In the genomic region with DNA sequence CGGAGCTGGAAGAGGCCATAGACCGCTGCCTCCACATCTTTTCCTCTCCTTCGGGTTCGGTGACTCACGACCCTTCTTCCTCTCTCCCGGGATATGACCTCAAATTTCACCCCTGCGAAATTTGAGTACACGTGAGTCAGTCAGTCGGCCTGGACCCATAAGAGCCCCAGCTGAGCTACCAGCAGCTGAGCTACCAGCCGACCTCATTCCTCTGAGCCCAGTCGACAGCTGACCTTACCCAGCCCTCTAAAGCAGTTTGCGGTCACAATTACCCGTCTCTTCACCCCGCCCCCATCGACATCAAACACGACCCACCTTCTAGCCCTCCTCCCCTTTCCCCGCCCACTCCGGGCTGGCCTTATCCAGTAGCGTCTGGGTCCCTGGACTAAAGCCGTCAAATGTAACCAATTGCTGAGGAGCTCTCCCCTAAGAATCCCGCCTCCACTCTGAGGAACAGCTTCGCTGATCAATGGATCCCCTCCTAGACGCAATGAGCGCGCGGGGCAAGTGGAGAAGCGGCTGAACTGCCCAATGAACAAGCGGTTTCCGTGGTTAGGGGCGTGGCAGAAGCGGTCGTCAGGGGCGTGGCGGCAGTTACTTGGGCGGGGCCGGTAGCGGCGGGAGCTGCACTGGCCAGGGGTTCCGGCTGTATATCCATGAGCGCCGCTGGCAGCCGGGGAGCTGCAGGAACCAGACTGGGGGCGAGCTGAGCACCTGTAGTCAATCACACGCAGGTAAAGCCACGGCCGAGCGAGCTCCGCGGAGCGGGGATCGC, we compare ENCODE assay signal across 8 cellular contexts. TPM values are rescaled to one million over a fixed set of nuclear protein-coding genes. Genes with fewer than 3 reads are reported as not detected.
DNase-seq lines count a peak whose midpoint lies in the region; ATAC-seq, FAIRE-seq and TF ChIP-seq lines count a peak whose summit lies in the region.

A gene with protein sequence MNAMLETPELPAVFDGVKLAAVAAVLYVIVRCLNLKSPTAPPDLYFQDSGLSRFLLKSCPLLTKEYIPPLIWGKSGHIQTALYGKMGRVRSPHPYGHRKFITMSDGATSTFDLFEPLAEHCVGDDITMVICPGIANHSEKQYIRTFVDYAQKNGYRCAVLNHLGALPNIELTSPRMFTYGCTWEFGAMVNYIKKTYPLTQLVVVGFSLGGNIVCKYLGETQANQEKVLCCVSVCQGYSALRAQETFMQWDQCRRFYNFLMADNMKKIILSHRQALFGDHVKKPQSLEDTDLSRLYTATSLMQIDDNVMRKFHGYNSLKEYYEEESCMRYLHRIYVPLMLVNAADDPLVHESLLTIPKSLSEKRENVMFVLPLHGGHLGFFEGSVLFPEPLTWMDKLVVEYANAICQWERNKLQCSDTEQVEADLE (plus strand): TSS at position 627 of the 775 bp plus-strand sequence. CDS start 27,872 bp downstream, outside the sequence.

- peak within 1 kb of the TSS; percentile 95 for H3K4me2 ChIP-seq in keratinocyte (ENCODE audit: control insufficient read depth, extremely low read depth, insufficient read depth, low read depth, low read length)

- H3K9me3 ChIP-seq in keratinocyte (ENCODE audit: control insufficient read depth, low read depth, low read length) = no peaks in the 10 kb centered on the region

- peaks cover 38% of the 10 kb centered on the region for H3K4me1 ChIP-seq in keratinocyte (ENCODE audit: control insufficient read depth, extremely low read depth, insufficient read depth, low read length)

- H3K9me1 ChIP-seq in keratinocyte (ENCODE audit: control insufficient read depth, extremely low read depth, insufficient read depth, low read length) = no peaks in the 10 kb centered on the region

- H4K20me1 ChIP-seq in keratinocyte (ENCODE audit: control insufficient read depth, extremely low read depth, insufficient read depth, low read length) = no peaks in the 10 kb centered on the region

- H3K4me3 ChIP-seq in AG10803 (ENCODE audit: low read length) = peak within 1 kb of the TSS; percentile 80
- peak within 1 kb of the TSS; percentile 76 to 95 (median 78) for H3K4me3 ChIP-seq in keratinocyte (ENCODE audit: control insufficient read depth in 2 of 3, extremely low read depth in 1 of 3, insufficient read depth in 2 of 3, low read depth in 1 of 3, low read length in 3 of 3)

- peak within 1 kb of the TSS; percentile 88 for H2AFZ ChIP-seq in keratinocyte (ENCODE audit: control insufficient read depth, low read length)

- H3K27ac ChIP-seq in keratinocyte (ENCODE audit: control insufficient read depth, insufficient read depth, low read length) = peak within 1 kb of the TSS; percentile 74

- peak; percentile 96 for ATAC-seq in GM19043 (IDR thresholded peaks at IDR 0.05; ENCODE audit: low read depth, unreplicated experiment)
- ATAC-seq in HG03378 (IDR thresholded peaks at IDR 0.05; ENCODE audit: unreplicated experiment) = peak; percentile 95

- TF ChIP-seq CTCF in AG10803 (conservative IDR thresholded peaks at IDR 0.05; ENCODE audit: low read length) (no peak), keratinocyte (optimal IDR thresholded peaks at IDR 0.05 in 1 of 3, IDR thresholded peaks at IDR 0.05 in 1 of 3, conservative IDR thresholded peaks at IDR 0.05 in 1 of 3; ENCODE audit: extremely low read depth in 1 of 3, insufficient read depth in 2 of 3, low read length in 3 of 3) (no peak)

- H3K36me3 ChIP-seq in keratinocyte (ENCODE audit: control insufficient read depth in 2 of 2, extremely low read depth in 1 of 2, insufficient read depth in 2 of 2, low read length in 2 of 2) = no peaks in the 10 kb centered on the region

- no peaks in the 10 kb centered on the region for H3K27me3 ChIP-seq in keratinocyte (ENCODE audit: control insufficient read depth, extremely low read depth, insufficient read depth, low read length)

- peak; percentile 75 for FAIRE-seq in keratinocyte (lab: Jason Lieb, UNC)

- dilution Hi-C loops in keratinocyte (cut with MboI; ENCODE audit: extremely low pct_ligation_motif_present, low sequenced_read_pairs) = no loop called here

- DNase-seq in AG10803 (ENCODE audit: low read depth) (peak; percentile 100), NCI-H460 (ENCODE audit: extremely low read depth, low read depth) (peak; percentile 100), cerebellar nuclear complex (lab: John Stamatoyannopoulos, UW) (peak; percentile 96 to 100), keratinocyte (ENCODE audit: low read depth, low spot score) (peak; percentile 99)
- DNase-seq in activated CD4-positive, CD25-positive, alpha-beta regulatory T cell treated with anti-CD3 and anti-CD28 coated beads, Interleukin-2, amount 50 U/mL, for 72 hours = peak; percentile 99
- DNase-seq in stimulated activated CD4-positive, alpha-beta T cell treated with anti-CD3 and anti-CD28 coated beads, Interleukin-15, amount 100 ng/mL, for 24 hours = peak; percentile 99

- peak within 1 kb of the TSS; percentile 84 for H3K9ac ChIP-seq in keratinocyte (ENCODE audit: control insufficient read depth, extremely low read depth, insufficient read depth, low read length)

- peaks cover 28% of the 10 kb centered on the region for H3K79me2 ChIP-seq in keratinocyte (ENCODE audit: control insufficient read depth, insufficient read depth, low read length)

RNA-seq across cellular contexts. Expression of the gene that starts here (rescaled TPM):
- 21.0 and 22.7 TPM in 2 replicates for total RNA-seq in NCI-H460 (2014; rRNA removed; shearing (Covaris generic))
- 9.8 and 14.4 TPM in 2 replicates for polyA plus RNA-seq in NCI-H460 (2014; cell fraction: nucleus; rRNA removed)
- 22.8 to 32.9 TPM (median 23.0 TPM) in 3 replicates for polyA plus RNA-seq in keratinocyte
- 13.4 TPM for polyA plus RNA-seq in keratinocyte (2011; ENCODE audit: low read depth)
- 10.2 and 12.6 TPM in 2 replicates for polyA plus RNA-seq in keratinocyte (2011; cell fraction: cytosol; rRNA removed)
- 32.7 and 34.4 TPM in 2 replicates for polyA plus RNA-seq in keratinocyte (2011; cell fraction: nucleus; rRNA removed)
- 6.4 and 23.6 TPM in 2 replicates for polyA plus RNA-seq in keratinocyte (2012; ENCODE audit: low replicate concordance)
- polyA minus RNA-seq in keratinocyte = 74.6 to 119 TPM (median 84.7 TPM) in 3 replicates
- 16.1 TPM for polyA minus RNA-seq in keratinocyte (2011; cell fraction: cytosol; rRNA and poly(A)+ RNA removed)
- polyA minus RNA-seq in keratinocyte (2011; cell fraction: nucleus; rRNA and poly(A)+ RNA removed) = 36.3 and 71.1 TPM in 2 replicates

Comparison
In these comparisons a context has a peak if more than half of its experiments do, and no peak if none do; other contexts are left out.
1. Peak in every context shown above with its lines: DNase-seq, ATAC-seq, H3K4me3 ChIP-seq and H3K27ac ChIP-seq.